23 cellular contexts compared by ENCODE assay signal in genomic region chr2:153311432-153311831, GRCh38.
DNase-seq lines count a peak whose midpoint lies in the region; ATAC-seq and TF ChIP-seq lines count a peak whose summit lies in the region.
"Had no signal": no experiment of that assay in that cellular context is flagged by ENCODE, and none has a peak within 500 bp of the region (broad histone marks: within the 10 kb centered on the region; RNA-seq: fewer than 3 reads in every experiment).

No MANE protein-coding gene starts in this region.

- no peak overlapping the region for H3K27ac ChIP-seq in breast epithelium
- H3K27ac ChIP-seq in RWPE2 (ENCODE audit: poor library complexity, severe bottlenecking) = no peak overlapping the region
- peak overlapping the region; percentile 34 to 48 for H3K27ac ChIP-seq in uterus

- H3K9me3 ChIP-seq in breast epithelium = peaks cover 0 to 9% of the 10 kb centered on the region in 2 donors
- no peaks in the 10 kb centered on the region for H3K9me3 ChIP-seq in RWPE2 (ENCODE audit: severe bottlenecking)
- peaks cover 0 to 6% of the 10 kb centered on the region in 2 donors for H3K9me3 ChIP-seq in uterus

- intact Hi-C loops in MCF 10A (cut with micrococcal nuclease) (no loop called here), breast epithelium (cut with DNase I; ENCODE audit: low total_unique reads) (no loop called here), uterus (cut with DNase I; ENCODE audit: low total_unique reads) (no loop called here)

- TF ChIP-seq CTCF in MCF 10A (IDR thresholded peaks at IDR 0.05; ENCODE audit: unreplicated experiment) (no peak), breast epithelium (IDR thresholded peaks at IDR 0.05) (no peak), RWPE2 (IDR thresholded peaks at IDR 0.05; ENCODE audit: poor library complexity, severe bottlenecking) (no peak), uterus (IDR thresholded peaks at IDR 0.05) (no peak)

- no peak overlapping the region for H3K27ac Mint-ChIP-seq in MCF 10A (ENCODE audit: low read depth, unreplicated experiment)
- H3K27ac Mint-ChIP-seq: B cell, H9 had no signal

- no peaks in the 10 kb centered on the region for H3K9me3 Mint-ChIP-seq in MCF 10A (ENCODE audit: unreplicated experiment)
- H3K9me3 Mint-ChIP-seq: H9 had no signal

- ATAC-seq in RWPE2 (ENCODE audit: low read depth) (0 out of 3 replicates have a peak, but pooled peaks have one; percentile 25), GM18511 (IDR thresholded peaks at IDR 0.05; ENCODE audit: unreplicated experiment) (no peak)
- ATAC-seq: SK-N-SH treated with all-trans-retinoic acid at 6 μM for 48 hours had no signal

- no peaks in the 10 kb centered on the region for H3K36me3 ChIP-seq in breast epithelium
- H3K36me3 ChIP-seq in RWPE2 (ENCODE audit: low read depth) = no peaks in the 10 kb centered on the region
- no peaks in the 10 kb centered on the region for H3K36me3 ChIP-seq in uterus

- TF ChIP-seq POLR2A in breast epithelium (IDR thresholded peaks at IDR 0.05) (no peak), uterus (IDR thresholded peaks at IDR 0.05) (no peak)

- H3K4me1 Mint-ChIP-seq in MCF 10A (ENCODE audit: insufficient read depth, unreplicated experiment) = no peaks in the 10 kb centered on the region
- H3K4me1 Mint-ChIP-seq: B cell, H9 had no signal

- no peaks in the 10 kb centered on the region for H3K27me3 Mint-ChIP-seq in MCF 10A (ENCODE audit: insufficient read depth, unreplicated experiment)
- H3K27me3 Mint-ChIP-seq: B cell had no signal

- no peaks in the 10 kb centered on the region for H3K4me1 ChIP-seq in breast epithelium
- H3K4me1 ChIP-seq in RWPE2 (ENCODE audit: insufficient read depth, poor library complexity, severe bottlenecking) = no peaks in the 10 kb centered on the region
- no peaks in the 10 kb centered on the region for H3K4me1 ChIP-seq in uterus

- H3K4me3 ChIP-seq in breast epithelium = no peak overlapping the region
- H3K4me3 ChIP-seq in RWPE2 (ENCODE audit: severe bottlenecking) = no peak overlapping the region
- no peak overlapping the region for H3K4me3 ChIP-seq in uterus

- no peaks in the 10 kb centered on the region for H3K36me3 Mint-ChIP-seq in MCF 10A (ENCODE audit: insufficient read depth, unreplicated experiment)

- H3K4me3 Mint-ChIP-seq in MCF 10A (ENCODE audit: unreplicated experiment) = no peak overlapping the region
- H3K4me3 Mint-ChIP-seq: B cell, H9 had no signal

- CTCF ChIA-PET in MCF 10A (lab: Yijun Ruan, JAX) = interaction anchor here (0.6 to 1.2 kb wide), 3 partner anchors 21 to 184 kb away, joined by 3 to 6 read pairs (median 3); no protein-coding TSS in a partner anchor

- DNase-seq in MCF 10A (ENCODE audit: unreplicated experiment) (peak; percentile 8), breast epithelium (ENCODE audit: low spot score in 2 of 2) (no peak), RWPE2 (ENCODE audit: low spot score) (no peak), left kidney (ENCODE audit: low read depth, low spot score) (peak; percentile 5), uterus (peak; percentile 79 to 93), 8988T (no peak), glomerular visceral epithelial cell (ENCODE audit: extremely low spot score) (no peak)
- DNase-seq: COR-L47; DMS 273 treated with DMSO at 0.1 percent for 48 hours; DND-41; H9; IMR-90; MM.1S; NCI-H1092; NCI-H1436 treated with DMSO at 0.1 percent for 48 hours; NCI-H2081 treated with DMSO at 0.1 percent for 48 hours; NCI-H345; NCI-H526; NK-92 treated with Interleukin-12 subunit alpha and Interleukin-12 subunit beta, amount 100 ng/mL, for 24 hours; SHP77 had no signal

- H3K27me3 ChIP-seq in breast epithelium (no peaks in the 10 kb centered on the region), RWPE2 (ENCODE audit: insufficient read depth, poor library complexity, severe bottlenecking) (no peaks in the 10 kb centered on the region), uterus (no peaks in the 10 kb centered on the region)

- BruUV-seq in MCF 10A (replicated peaks; lab: Mats Ljungman, UMichigan) = no TSS peak

- POLR2A ChIA-PET in MCF 10A (lab: Yijun Ruan, JAX) = interaction anchor here (0.6 kb wide), 1 partner anchor 1211 kb away, joined by 3 read pairs; no protein-coding TSS in a partner anchor

Comparison
In these comparisons a context has a peak if more than half of its experiments do, and no peak if none do; other contexts are left out.
1. DNase-seq: peak in MCF 10A (single experiment), left kidney (single experiment) and uterus (2 of 2); none in breast epithelium (0 of 2), RWPE2 (single experiment), 8988T (single experiment) and glomerular visceral epithelial cell (single experiment).
2. H3K27ac ChIP-seq: peak in uterus (2 of 2); none in breast epithelium (0 of 2) and RWPE2 (single experiment).